28 cellular contexts compared by ENCODE assay signal in the genomic region with DNA sequence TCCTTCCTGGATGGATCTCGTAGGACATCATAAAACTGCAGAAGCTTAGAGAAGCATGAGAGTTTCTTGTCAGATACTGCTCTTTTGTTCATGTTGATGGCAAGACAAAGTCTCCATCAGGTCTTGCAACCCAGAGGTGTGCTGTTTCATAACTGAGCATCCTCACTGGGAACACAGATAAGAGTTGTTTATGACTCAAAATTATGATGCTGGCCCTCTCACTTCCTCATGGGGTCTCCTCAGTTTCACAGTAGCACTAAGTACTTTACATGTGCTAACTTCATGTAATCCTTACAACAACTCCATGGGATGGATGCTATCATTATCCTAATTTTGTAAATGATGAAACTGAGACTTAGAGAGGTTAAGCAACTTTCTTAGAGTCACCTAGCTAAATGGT.
"Had no signal": no experiment of that assay in that cellular context is flagged by ENCODE, and none has a peak within 500 bp of the region (broad histone marks: within the 10 kb centered on the region; RNA-seq: fewer than 3 reads in every experiment).

No MANE protein-coding gene starts in this region.

- H3K9me3 ChIP-seq: heart left ventricle had no signal

- H3K27ac ChIP-seq: brain microvascular endothelial cell, coronary artery, dorsolateral prefrontal cortex, heart left ventricle had no signal

- H3K4me3 Mint-ChIP-seq: activated CD4-positive, alpha-beta memory T cell treated with anti-CD3 and anti-CD28 coated beads, Interleukin-2, amount 10 ng/mL, durations not matched to agents 7 days and 5 days; activated CD4-positive, alpha-beta T cell treated with anti-CD3 and anti-CD28 coated beads for 36 hours; activated CD4-positive, alpha-beta T cell treated with anti-CD3 and anti-CD28 coated beads, Interleukin-2, amount 10 ng/mL, durations not matched to agents 7 days and 5 days; activated naive CD4-positive, alpha-beta T cell treated with anti-CD3 and anti-CD28 coated beads, Interleukin-2, amount 10 ng/mL, durations not matched to agents 7 days and 5 days; activated naive CD8-positive, alpha-beta T cell treated with anti-CD3 and anti-CD28 coated beads, Interleukin-2, amount 10 ng/mL, durations not matched to agents 7 days and 5 days; activated T-cell treated with anti-CD3 and anti-CD28 coated beads, Interleukin-2, amount 50 U/mL, for 24 hours; activated T-cell treated with anti-CD3 and anti-CD28 coated beads, Interleukin-2, amount 50 U/mL, for 72 hours; central memory CD8-positive, alpha-beta T cell; dendritic cell treated with granulocyte-macrophage colony-stimulating factor and Interleukin-4, amounts not matched to agents 40 ng/mL and 50 ng/mL, for 4 days; endodermal cell had no signal

- H3K27ac Mint-ChIP-seq: activated CD4-positive, alpha-beta memory T cell treated with anti-CD3 and anti-CD28 coated beads, Interleukin-2, amount 10 ng/mL, durations not matched to agents 7 days and 5 days; activated CD4-positive, alpha-beta T cell treated with anti-CD3 and anti-CD28 coated beads for 36 hours; activated CD4-positive, alpha-beta T cell treated with anti-CD3 and anti-CD28 coated beads, Interleukin-2, amount 10 ng/mL, durations not matched to agents 7 days and 5 days; activated naive CD4-positive, alpha-beta T cell treated with anti-CD3 and anti-CD28 coated beads, Interleukin-2, amount 10 ng/mL, durations not matched to agents 7 days and 5 days; activated naive CD4-positive, alpha-beta T cell treated with anti-CD3 and anti-CD28 coated beads, Interleukin-2, amount 50 U/mL, for 72 hours; activated naive CD8-positive, alpha-beta T cell treated with anti-CD3 and anti-CD28 coated beads, Interleukin-2, amount 10 ng/mL, durations not matched to agents 7 days and 5 days; activated T-cell treated with anti-CD3 and anti-CD28 coated beads, Interleukin-2, amount 50 U/mL, for 24 hours; activated T-cell treated with anti-CD3 and anti-CD28 coated beads, Interleukin-2, amount 50 U/mL, for 72 hours; dendritic cell treated with granulocyte-macrophage colony-stimulating factor and Interleukin-4, amounts not matched to agents 40 ng/mL and 50 ng/mL, for 4 days; endodermal cell had no signal

- H3K9me3 Mint-ChIP-seq: activated CD4-positive, alpha-beta memory T cell treated with anti-CD3 and anti-CD28 coated beads, Interleukin-2, amount 10 ng/mL, durations not matched to agents 7 days and 5 days; activated CD4-positive, alpha-beta T cell treated with anti-CD3 and anti-CD28 coated beads, Interleukin-2, amount 10 ng/mL, durations not matched to agents 7 days and 5 days; activated naive CD4-positive, alpha-beta T cell treated with anti-CD3 and anti-CD28 coated beads, Interleukin-2, amount 10 ng/mL, durations not matched to agents 7 days and 5 days; activated naive CD4-positive, alpha-beta T cell treated with anti-CD3 and anti-CD28 coated beads, Interleukin-2, amount 50 U/mL, for 72 hours; activated naive CD8-positive, alpha-beta T cell treated with anti-CD3 and anti-CD28 coated beads, Interleukin-2, amount 10 ng/mL, durations not matched to agents 7 days and 5 days; activated T-cell treated with anti-CD3 and anti-CD28 coated beads, Interleukin-2, amount 50 U/mL, for 24 hours; activated T-cell treated with anti-CD3 and anti-CD28 coated beads, Interleukin-2, amount 50 U/mL, for 72 hours; central memory CD8-positive, alpha-beta T cell; dendritic cell treated with granulocyte-macrophage colony-stimulating factor and Interleukin-4, amounts not matched to agents 40 ng/mL and 50 ng/mL, for 4 days; endodermal cell had no signal

- FAIRE-seq: astrocyte, bronchial epithelial cell, frontal cortex had no signal

- ATAC-seq: activated CD4-positive, alpha-beta T cell treated with anti-CD3 and anti-CD28 coated beads for 36 hours; activated naive CD4-positive, alpha-beta T cell treated with anti-CD3 and anti-CD28 coated beads, Interleukin-2, amount 50 U/mL, for 72 hours; activated T-cell treated with anti-CD3 and anti-CD28 coated beads, Interleukin-2, amount 50 U/mL, for 72 hours; esophagus mucosa; heart left ventricle had no signal

- H3K36me3 Mint-ChIP-seq: activated naive CD4-positive, alpha-beta T cell treated with anti-CD3 and anti-CD28 coated beads, Interleukin-2, amount 10 ng/mL, durations not matched to agents 7 days and 5 days had no signal

- DNase-seq: activated CD4-positive, alpha-beta memory T cell treated with anti-CD3 and anti-CD28 coated beads, Interleukin-2, amount 10 ng/mL, durations not matched to agents 7 days and 5 days; activated CD4-positive, alpha-beta T cell treated with anti-CD3 and anti-CD28 coated beads for 36 hours; activated CD4-positive, alpha-beta T cell treated with anti-CD3 and anti-CD28 coated beads, Interleukin-2, amount 10 ng/mL, durations not matched to agents 7 days and 5 days; activated CD4-positive, alpha-beta T cell treated with anti-CD3 and anti-CD28 coated beads, Interleukin-2, amount 50 U/mL, for 4 hours; activated CD4-positive, CD25-positive, alpha-beta regulatory T cell; activated CD4-positive, CD25-positive, alpha-beta regulatory T cell treated with anti-CD3 and anti-CD28 coated beads, Interleukin-2, amount 50 U/mL, for 72 hours; activated CD8-positive, alpha-beta memory T cell treated with anti-CD3 and anti-CD28 coated beads, Interleukin-2, amount 50 U/mL, for 48 hours; activated gamma-delta T cell; activated naive CD4-positive, alpha-beta T cell; activated naive CD4-positive, alpha-beta T cell treated with anti-CD3 and anti-CD28 coated beads, Interleukin-2, amount 10 ng/mL, durations not matched to agents 7 days and 5 days; activated naive CD8-positive, alpha-beta T cell treated with anti-CD3 and anti-CD28 coated beads, Interleukin-2, amount 10 ng/mL, durations not matched to agents 7 days and 5 days; activated T-cell treated with anti-CD3 and anti-CD28 coated beads for 4 hours; activated T-cell treated with anti-CD3 and anti-CD28 coated beads, Interleukin-2, amount 50 U/mL, for 24 hours; activated T-cell treated with anti-CD3 and anti-CD28 coated beads, Interleukin-2, amount 50 U/mL, for 72 hours; brain microvascular endothelial cell; dorsolateral prefrontal cortex; effector memory CD4-positive, alpha-beta T cell; endodermal cell; heart left ventricle; T-helper 2 cell had no signal

- H3K27me3 ChIP-seq: brain microvascular endothelial cell, dorsolateral prefrontal cortex, heart left ventricle had no signal

- H3K4me1 Mint-ChIP-seq: activated CD4-positive, alpha-beta memory T cell treated with anti-CD3 and anti-CD28 coated beads, Interleukin-2, amount 10 ng/mL, durations not matched to agents 7 days and 5 days; activated CD4-positive, alpha-beta T cell treated with anti-CD3 and anti-CD28 coated beads for 36 hours; activated CD4-positive, alpha-beta T cell treated with anti-CD3 and anti-CD28 coated beads, Interleukin-2, amount 10 ng/mL, durations not matched to agents 7 days and 5 days; activated naive CD4-positive, alpha-beta T cell treated with anti-CD3 and anti-CD28 coated beads, Interleukin-2, amount 10 ng/mL, durations not matched to agents 7 days and 5 days; central memory CD8-positive, alpha-beta T cell; endodermal cell had no signal

- H3K4me3 ChIP-seq: coronary artery, dorsolateral prefrontal cortex, heart left ventricle had no signal

- H3K27me3 Mint-ChIP-seq: activated CD4-positive, alpha-beta memory T cell treated with anti-CD3 and anti-CD28 coated beads, Interleukin-2, amount 10 ng/mL, durations not matched to agents 7 days and 5 days; activated CD4-positive, alpha-beta T cell treated with anti-CD3 and anti-CD28 coated beads for 36 hours; activated CD4-positive, alpha-beta T cell treated with anti-CD3 and anti-CD28 coated beads, Interleukin-2, amount 10 ng/mL, durations not matched to agents 7 days and 5 days; activated naive CD4-positive, alpha-beta T cell treated with anti-CD3 and anti-CD28 coated beads, Interleukin-2, amount 10 ng/mL, durations not matched to agents 7 days and 5 days; activated naive CD8-positive, alpha-beta T cell treated with anti-CD3 and anti-CD28 coated beads, Interleukin-2, amount 10 ng/mL, durations not matched to agents 7 days and 5 days; activated T-cell treated with anti-CD3 and anti-CD28 coated beads, Interleukin-2, amount 50 U/mL, for 24 hours; central memory CD8-positive, alpha-beta T cell; dendritic cell treated with granulocyte-macrophage colony-stimulating factor and Interleukin-4, amounts not matched to agents 40 ng/mL and 50 ng/mL, for 4 days had no signal
